13 cellular contexts compared by ENCODE assay signal in genomic region chr10:37855691-37856090, GRCh38. TPM values are rescaled to one million over a fixed set of nuclear protein-coding genes. Genes with fewer than 3 reads are reported as not detected.
DNase-seq lines count a peak whose midpoint lies in the region; ATAC-seq, FAIRE-seq and TF ChIP-seq lines count a peak whose summit lies in the region.
"Had no signal": no experiment of that assay in that cellular context is flagged by ENCODE, and none has a peak within 500 bp of the region (broad histone marks: within the 10 kb centered on the region; RNA-seq: fewer than 3 reads in every experiment).

No MANE protein-coding gene starts in this region.

- H3K36me3 ChIP-seq in PC-3 (ENCODE audit: low read depth, low read length): peaks cover 56% of the 10 kb centered on the region

- peak overlapping the region; percentile 80 for H2AFZ ChIP-seq in PC-3 (ENCODE audit: low read length)

- CTCF ChIA-PET in PC-3 (lab: Charles Lee): interaction anchor here (0.7 to 1.1 kb wide), 2 partner anchors 77 to 101 kb away, joined by 3 to 5 read pairs; no protein-coding TSS in a partner anchor

- H3F3A ChIP-seq in PC-3 (ENCODE audit: low read length, unreplicated experiment): peaks cover 8% of the 10 kb centered on the region

- intact Hi-C loops in activated CD4-positive, alpha-beta T cell treated with anti-CD3 and anti-CD28 coated beads, Interleukin-2, amount 10 ng/mL, durations not matched to agents 24 days and 14 days (cut with micrococcal nuclease): loop anchor here (2.0 to 5.0 kb wide), 2 partner anchors 502 to 547 kb away; no protein-coding TSS in a partner anchor
- intact Hi-C loops in PC-3 (cut with micrococcal nuclease): loop anchor here (2.0 to 10.0 kb wide), 3 partner anchors 101 to 421 kb away; partner anchors contain the start of gene ZNF37A

- H3K4me1 ChIP-seq in PC-3 (ENCODE audit: insufficient read depth, low read length): peaks cover 40% of the 10 kb centered on the region

- ATAC-seq in PC-3 (no peak; the same call in 1 of the 2 replicates), HG02973 (IDR thresholded peaks at IDR 0.05; ENCODE audit: unreplicated experiment) (no peak)
- ATAC-seq: left ventricle myocardium superior had no signal

- FAIRE-seq in frontal cortex (lab: Jason Lieb, UNC): no peak
- FAIRE-seq: endometrium, GM12891 had no signal

- DNase-seq in activated CD4-positive, alpha-beta T cell treated with anti-CD3 and anti-CD28 coated beads, Interleukin-2, amount 10 ng/mL, durations not matched to agents 24 days and 14 days: no peak
- no peak for DNase-seq in activated CD4-positive, alpha-beta T cell treated with anti-CD3 and anti-CD28 coated beads, Interleukin-2, amount 50 U/mL, for 48 hours
- DNase-seq in PC-3: peak; percentile 65
- peak; percentile 23 for DNase-seq in fibroblast of mammary gland (ENCODE audit: low read depth)
- no peak for DNase-seq in skeletal muscle cell (ENCODE audit: low read depth)
- DNase-seq in effector CD8-positive, alpha-beta T cell (lab: John Stamatoyannopoulos, UW): no peak
- DNase-seq in frontal cortex (ENCODE audit: low spot score in 2 of 2): no peak
- DNase-seq: left ventricle myocardium superior, NCI-H1105, SJCRH30 had no signal

- peaks cover 5% of the 10 kb centered on the region for H3K9me3 Mint-ChIP-seq in activated CD4-positive, alpha-beta T cell treated with anti-CD3 and anti-CD28 coated beads, Interleukin-2, amount 10 ng/mL, durations not matched to agents 24 days and 14 days

- no TSS peak for BruUV-seq in PC-3 (replicated peaks; lab: Mats Ljungman, UMichigan)

- peak overlapping the region; percentile 86 for H3K4me2 ChIP-seq in PC-3 (ENCODE audit: low read length)

- peaks cover 79% of the 10 kb centered on the region for H3K79me2 ChIP-seq in PC-3 (ENCODE audit: low read length)

- no peak for TF ChIP-seq CTCF in PC-3 (conservative IDR thresholded peaks at IDR 0.05; ENCODE audit: low read depth, low read length)
- no peak for TF ChIP-seq CTCF in fibroblast of mammary gland (conservative IDR thresholded peaks at IDR 0.05; ENCODE audit: control insufficient read depth, insufficient read depth, low read depth, low read length)

- peak overlapping the region; percentile 74 for H3K4me3 ChIP-seq in PC-3 (ENCODE audit: low read length)
- peak overlapping the region; percentile 5 for H3K4me3 ChIP-seq in fibroblast of mammary gland (ENCODE audit: control insufficient read depth, low read depth, low read length)
- H3K4me3 ChIP-seq in skeletal muscle cell (ENCODE audit: low read depth, low read length): peak overlapping the region; percentile 13

- no peaks in the 10 kb centered on the region for H3K27me3 Mint-ChIP-seq in activated CD4-positive, alpha-beta T cell treated with anti-CD3 and anti-CD28 coated beads, Interleukin-2, amount 10 ng/mL, durations not matched to agents 24 days and 14 days

- peaks cover 27% of the 10 kb centered on the region for H3K4me1 Mint-ChIP-seq in activated CD4-positive, alpha-beta T cell treated with anti-CD3 and anti-CD28 coated beads, Interleukin-2, amount 10 ng/mL, durations not matched to agents 24 days and 14 days

- H3K27ac Mint-ChIP-seq in activated CD4-positive, alpha-beta T cell treated with anti-CD3 and anti-CD28 coated beads, Interleukin-2, amount 10 ng/mL, durations not matched to agents 24 days and 14 days: no peak overlapping the region

- peak overlapping the region; percentile 14 for H3K4me3 Mint-ChIP-seq in activated CD4-positive, alpha-beta T cell treated with anti-CD3 and anti-CD28 coated beads, Interleukin-2, amount 10 ng/mL, durations not matched to agents 24 days and 14 days

- H3K27ac ChIP-seq in PC-3 (ENCODE audit: low read length): peak overlapping the region; percentile 85
- H3K27ac ChIP-seq: SJCRH30 had no signal

- peaks cover 7% of the 10 kb centered on the region; the same call in 1 of the 2 replicates for H4K20me1 ChIP-seq in PC-3 (ENCODE audit: low read length)

- H3K9me2 ChIP-seq in PC-3 (replicated peaks; ENCODE audit: low read length): no peaks in the 10 kb centered on the region

- POLR2A ChIA-PET in PC-3 (lab: Charles Lee; ENCODE audit: unreplicated experiment): interaction anchor here (0.6 kb wide), 1 partner anchor 66 kb away, joined by 3 read pairs; no protein-coding TSS in a partner anchor

- H3K27me3 ChIP-seq in PC-3 (ENCODE audit: low read length): no peaks in the 10 kb centered on the region
- H3K27me3 ChIP-seq: SJCRH30 had no signal

- peaks cover 23% of the 10 kb centered on the region for H3K36me3 Mint-ChIP-seq in activated CD4-positive, alpha-beta T cell treated with anti-CD3 and anti-CD28 coated beads, Interleukin-2, amount 10 ng/mL, durations not matched to agents 24 days and 14 days (ENCODE audit: low read depth)

- peak overlapping the region; percentile 87 for H3K9ac ChIP-seq in PC-3 (ENCODE audit: low read length)

- peaks cover 11% of the 10 kb centered on the region for H3K9me3 ChIP-seq in PC-3 (ENCODE audit: low read length)
- H3K9me3 ChIP-seq: SJCRH30 had no signal

RNA-seq across cellular contexts. Expression of gene ZNF248, which starts 1.7 kb away (rescaled TPM):
- total RNA-seq in activated CD4-positive, alpha-beta T cell treated with anti-CD3 and anti-CD28 coated beads, Interleukin-2, amount 10 ng/mL, durations not matched to agents 24 days and 14 days: 7.9 and 9.3 TPM in 2 replicates
- total RNA-seq in PC-3 (2014; rRNA removed): 112 and 115 TPM in 2 replicates
- total RNA-seq in frontal cortex: 67.3 TPM

Comparison
In these comparisons a context has a peak if more than half of its experiments do, and no peak if none do; other contexts are left out.
1. DNase-seq: peak in PC-3 (single experiment) and fibroblast of mammary gland (single experiment); none in activated CD4-positive, alpha-beta T cell treated with anti-CD3 and anti-CD28 coated beads, Interleukin-2, amount 10 ng/mL, durations not matched to agents 24 days and 14 days (single experiment), activated CD4-positive, alpha-beta T cell treated with anti-CD3 and anti-CD28 coated beads, Interleukin-2, amount 50 U/mL, for 48 hours (0 of 2), skeletal muscle cell (single experiment), effector CD8-positive, alpha-beta T cell (single experiment) and frontal cortex (0 of 2).
2. H3K4me3 ChIP-seq: peak in every context shown above with its lines; median percentile 74 in PC-3; 13 in skeletal muscle cell; 5 in fibroblast of mammary gland.